In genomic region chr2:121596221-121597080, GRCh38 we compare ENCODE assay signal across 8 cellular contexts. TPM values are rescaled to one million over a fixed set of nuclear protein-coding genes. Genes with fewer than 3 reads are reported as not detected.
DNase-seq lines count a peak whose midpoint lies in the region; ATAC-seq, FAIRE-seq and TF ChIP-seq lines count a peak whose summit lies in the region.

No MANE protein-coding gene starts in this region.

- FAIRE-seq in frontal cortex (lab: Jason Lieb, UNC) = no peak

- ATAC-seq in GM18517 (IDR thresholded peaks at IDR 0.05; ENCODE audit: unreplicated experiment) (peak; percentile 64), HG02884 (IDR thresholded peaks at IDR 0.05; ENCODE audit: unreplicated experiment) (peak; percentile 51)
- ATAC-seq in activated CD8-positive, alpha-beta T cell treated with anti-CD3 and anti-CD28 coated beads for 36 hours = peak; percentile 92

- POLR2A ChIA-PET in CD8-positive, alpha-beta memory T cell (lab: Charles Lee) = no interaction called here
- POLR2A ChIA-PET in activated CD8-positive, alpha-beta T cell treated with anti-CD3 and anti-CD28 coated beads for 36 hours (lab: Charles Lee) = interaction anchor here (0.6 to 1.7 kb wide), 6 partner anchors 11 to 218 kb away, joined by 3 to 17 read pairs (median 5); partner anchors contain the start of gene RNU4ATAC

- DNase-seq in CD8-positive, alpha-beta memory T cell = no peak
- peak; percentile 19 for DNase-seq in NCI-H2029 (lab: John Stamatoyannopoulos, UW)
- DNase-seq in activated CD8-positive, alpha-beta T cell treated with anti-CD3 and anti-CD28 coated beads for 36 hours = peak; percentile 60
- peak; percentile 10 to 52 for DNase-seq in frontal cortex (ENCODE audit: low spot score in 2 of 2)
- peak; percentile 75 for DNase-seq in pons (ENCODE audit: low spot score)
- no peak for DNase-seq in activated effector memory CD4-positive, alpha-beta T cell treated with Interleukin-2 at 50 U/mL for 16 hours

- peak overlapping the region; percentile 20 for H3K27ac ChIP-seq in CD8-positive, alpha-beta memory T cell (ENCODE audit: low read depth, low read length)

- H3K9me3 Mint-ChIP-seq in CD8-positive, alpha-beta memory T cell = no peaks in the 10 kb centered on the region
- no peaks in the 10 kb centered on the region for H3K9me3 Mint-ChIP-seq in activated CD8-positive, alpha-beta T cell treated with anti-CD3 and anti-CD28 coated beads for 36 hours

- no peaks in the 10 kb centered on the region for H3K27me3 Mint-ChIP-seq in CD8-positive, alpha-beta memory T cell
- no peaks in the 10 kb centered on the region for H3K27me3 Mint-ChIP-seq in activated CD8-positive, alpha-beta T cell treated with anti-CD3 and anti-CD28 coated beads for 36 hours

- no peaks in the 10 kb centered on the region for H3K9me3 ChIP-seq in CD8-positive, alpha-beta memory T cell (ENCODE audit: low read length)

- no peaks in the 10 kb centered on the region for H3K27me3 ChIP-seq in CD8-positive, alpha-beta memory T cell (ENCODE audit: insufficient read depth, low read length, poor library complexity, severe bottlenecking)

- H3K4me1 Mint-ChIP-seq in CD8-positive, alpha-beta memory T cell = peaks cover 49 to 68% (median 67%) of the 10 kb centered on the region in 3 donors
- H3K4me1 Mint-ChIP-seq in activated CD8-positive, alpha-beta T cell treated with anti-CD3 and anti-CD28 coated beads for 36 hours (ENCODE audit: low read depth) = peaks cover 47% of the 10 kb centered on the region

- H3K27ac Mint-ChIP-seq in CD8-positive, alpha-beta memory T cell = peak overlapping the region; percentile 27 to 87 (median 64)
- peak overlapping the region; percentile 94 for H3K27ac Mint-ChIP-seq in activated CD8-positive, alpha-beta T cell treated with anti-CD3 and anti-CD28 coated beads for 36 hours

- intact Hi-C loops in activated CD8-positive, alpha-beta T cell treated with anti-CD3 and anti-CD28 coated beads for 36 hours (cut with micrococcal nuclease) = loop anchor here (10.0 kb wide), 2 partner anchors 48 to 118 kb away; partner anchors contain the start of gene CLASP1

- no peak for TF ChIP-seq CTCF in activated CD8-positive, alpha-beta T cell treated with anti-CD3 and anti-CD28 coated beads for 36 hours (IDR thresholded peaks at IDR 0.05)

- H3K36me3 Mint-ChIP-seq in CD8-positive, alpha-beta memory T cell = peaks cover 0 to 24% (median 8%) of the 10 kb centered on the region in 3 donors
- peaks cover 12% of the 10 kb centered on the region for H3K36me3 Mint-ChIP-seq in activated CD8-positive, alpha-beta T cell treated with anti-CD3 and anti-CD28 coated beads for 36 hours (ENCODE audit: low read depth)

- peaks cover 34% of the 10 kb centered on the region for H3K4me1 ChIP-seq in CD8-positive, alpha-beta memory T cell (ENCODE audit: insufficient read depth, low read length)

- CTCF ChIA-PET in CD8-positive, alpha-beta memory T cell (lab: Charles Lee) = interaction anchor here (0.7 kb wide), 1 partner anchor 103 kb away, joined by 3 read pairs; no protein-coding TSS in a partner anchor
- CTCF ChIA-PET in activated CD8-positive, alpha-beta T cell treated with anti-CD3 and anti-CD28 coated beads for 36 hours (lab: Charles Lee) = interaction anchor here (0.9 to 2.4 kb wide), 9 partner anchors 11 to 194 kb away, joined by 3 to 11 read pairs (median 5); no protein-coding TSS in a partner anchor

- H3K36me3 ChIP-seq in CD8-positive, alpha-beta memory T cell (ENCODE audit: insufficient read depth, low read length) = no peaks in the 10 kb centered on the region

- H3K4me3 Mint-ChIP-seq in CD8-positive, alpha-beta memory T cell = peak overlapping the region in 4 of 7 donors; percentile 40 to 74 (median 60)
- H3K4me3 Mint-ChIP-seq in activated CD8-positive, alpha-beta T cell treated with anti-CD3 and anti-CD28 coated beads for 36 hours = peak overlapping the region; percentile 77

- peak overlapping the region; percentile 11 for H3K4me3 ChIP-seq in CD8-positive, alpha-beta memory T cell (ENCODE audit: low read length)

RNA-seq across cellular contexts. Expression of gene CLASP1, which starts 52.8 kb away (rescaled TPM):
- total RNA-seq in CD8-positive, alpha-beta memory T cell = 10 to 100 TPM; 62.6 to 66.0 TPM
- 22.2 TPM for polyA plus RNA-seq in CD8-positive, alpha-beta memory T cell
- total RNA-seq in activated CD8-positive, alpha-beta T cell treated with anti-CD3 and anti-CD28 coated beads for 36 hours = 10 to 100 TPM; 60.3 to 61.4 TPM
- total RNA-seq in frontal cortex = 129 TPM

Comparison
In these comparisons a context has a peak if more than half of its experiments do, and no peak if none do; other contexts are left out.
1. DNase-seq: peak in NCI-H2029 (single experiment), activated CD8-positive, alpha-beta T cell treated with anti-CD3 and anti-CD28 coated beads for 36 hours (single experiment), frontal cortex (2 of 2) and pons (single experiment); none in CD8-positive, alpha-beta memory T cell (0 of 5) and activated effector memory CD4-positive, alpha-beta T cell treated with Interleukin-2 at 50 U/mL for 16 hours (single experiment).
2. Peak in every context shown above with its lines, with median percentiles within 50 percentile points of each other: ATAC-seq.